1 cellular context compared by ENCODE assay signal in genomic region chr16:10982430-10983174, GRCh38.
TF ChIP-seq lines count a peak whose summit lies in the region.

No MANE protein-coding gene starts in this region.

TF ChIP-seq in GM23338, 12 proteins besides CTCF, POLR2A, EP300 and RAD21 (continued from another document):
- no peak for TF ChIP-seq ZNF462 (CRISPR knock-in tag; IDR thresholded peaks at IDR 0.05)
- TF ChIP-seq NANOG (IDR thresholded peaks at IDR 0.05; ENCODE audit: borderline replicate concordance), result no peak
- TF ChIP-seq EZH2phosphoT487 (IDR thresholded peaks at IDR 0.05; ENCODE audit: unreplicated experiment), result no peak
- no peak for TF ChIP-seq ETS1 (IDR thresholded peaks at IDR 0.05)
